1 cellular context compared by ENCODE assay signal in the genomic region with DNA sequence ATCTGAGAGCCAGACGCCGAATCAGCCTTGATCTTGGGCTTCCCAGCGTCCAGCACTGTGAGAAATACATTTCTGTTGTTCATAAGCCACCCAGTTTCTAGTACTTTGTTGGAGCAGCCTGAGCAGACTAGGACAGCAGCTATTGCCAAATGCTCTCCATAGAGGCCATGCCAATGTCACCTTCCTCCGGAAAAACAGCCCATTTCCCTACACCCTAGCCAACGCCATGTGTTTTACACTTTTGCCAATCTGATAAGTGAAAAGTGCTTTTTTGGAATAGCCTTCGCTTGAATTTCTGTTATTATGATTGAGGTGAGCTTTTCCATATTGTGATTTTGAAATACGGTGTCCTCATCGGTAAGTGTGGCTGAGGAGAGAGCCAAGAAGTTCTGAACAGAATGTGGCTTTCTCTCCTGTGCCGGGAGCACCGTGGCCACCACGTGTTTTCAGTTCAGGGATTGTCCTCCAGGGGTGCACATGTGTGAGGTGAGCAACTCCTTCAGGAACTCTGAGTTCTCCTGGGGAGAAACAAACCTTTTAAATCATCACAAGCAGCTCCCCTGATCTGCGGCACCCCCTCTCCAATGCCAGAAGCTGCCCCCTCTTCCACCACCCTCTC.
TF ChIP-seq lines count a peak whose summit lies in the region.

No MANE protein-coding gene starts in this region.

TF ChIP-seq in WTC11, 78 proteins besides CTCF, POLR2A, EP300 and RAD21 (continued from another document):
- TF ChIP-seq, protein P1, sequence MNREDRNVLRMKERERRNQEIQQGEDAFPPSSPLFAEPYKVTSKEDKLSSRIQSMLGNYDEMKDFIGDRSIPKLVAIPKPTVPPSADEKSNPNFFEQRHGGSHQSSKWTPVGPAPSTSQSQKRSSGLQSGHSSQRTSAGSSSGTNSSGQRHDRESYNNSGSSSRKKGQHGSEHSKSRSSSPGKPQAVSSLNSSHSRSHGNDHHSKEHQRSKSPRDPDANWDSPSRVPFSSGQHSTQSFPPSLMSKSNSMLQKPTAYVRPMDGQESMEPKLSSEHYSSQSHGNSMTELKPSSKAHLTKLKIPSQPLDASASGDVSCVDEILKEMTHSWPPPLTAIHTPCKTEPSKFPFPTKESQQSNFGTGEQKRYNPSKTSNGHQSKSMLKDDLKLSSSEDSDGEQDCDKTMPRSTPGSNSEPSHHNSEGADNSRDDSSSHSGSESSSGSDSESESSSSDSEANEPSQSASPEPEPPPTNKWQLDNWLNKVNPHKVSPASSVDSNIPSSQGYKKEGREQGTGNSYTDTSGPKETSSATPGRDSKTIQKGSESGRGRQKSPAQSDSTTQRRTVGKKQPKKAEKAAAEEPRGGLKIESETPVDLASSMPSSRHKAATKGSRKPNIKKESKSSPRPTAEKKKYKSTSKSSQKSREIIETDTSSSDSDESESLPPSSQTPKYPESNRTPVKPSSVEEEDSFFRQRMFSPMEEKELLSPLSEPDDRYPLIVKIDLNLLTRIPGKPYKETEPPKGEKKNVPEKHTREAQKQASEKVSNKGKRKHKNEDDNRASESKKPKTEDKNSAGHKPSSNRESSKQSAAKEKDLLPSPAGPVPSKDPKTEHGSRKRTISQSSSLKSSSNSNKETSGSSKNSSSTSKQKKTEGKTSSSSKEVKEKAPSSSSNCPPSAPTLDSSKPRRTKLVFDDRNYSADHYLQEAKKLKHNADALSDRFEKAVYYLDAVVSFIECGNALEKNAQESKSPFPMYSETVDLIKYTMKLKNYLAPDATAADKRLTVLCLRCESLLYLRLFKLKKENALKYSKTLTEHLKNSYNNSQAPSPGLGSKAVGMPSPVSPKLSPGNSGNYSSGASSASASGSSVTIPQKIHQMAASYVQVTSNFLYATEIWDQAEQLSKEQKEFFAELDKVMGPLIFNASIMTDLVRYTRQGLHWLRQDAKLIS (CRISPR knock-in tag; IDR thresholded peaks at IDR 0.05; ENCODE audit: borderline replicate concordance) = no peak
- TF ChIP-seq, protein P2, sequence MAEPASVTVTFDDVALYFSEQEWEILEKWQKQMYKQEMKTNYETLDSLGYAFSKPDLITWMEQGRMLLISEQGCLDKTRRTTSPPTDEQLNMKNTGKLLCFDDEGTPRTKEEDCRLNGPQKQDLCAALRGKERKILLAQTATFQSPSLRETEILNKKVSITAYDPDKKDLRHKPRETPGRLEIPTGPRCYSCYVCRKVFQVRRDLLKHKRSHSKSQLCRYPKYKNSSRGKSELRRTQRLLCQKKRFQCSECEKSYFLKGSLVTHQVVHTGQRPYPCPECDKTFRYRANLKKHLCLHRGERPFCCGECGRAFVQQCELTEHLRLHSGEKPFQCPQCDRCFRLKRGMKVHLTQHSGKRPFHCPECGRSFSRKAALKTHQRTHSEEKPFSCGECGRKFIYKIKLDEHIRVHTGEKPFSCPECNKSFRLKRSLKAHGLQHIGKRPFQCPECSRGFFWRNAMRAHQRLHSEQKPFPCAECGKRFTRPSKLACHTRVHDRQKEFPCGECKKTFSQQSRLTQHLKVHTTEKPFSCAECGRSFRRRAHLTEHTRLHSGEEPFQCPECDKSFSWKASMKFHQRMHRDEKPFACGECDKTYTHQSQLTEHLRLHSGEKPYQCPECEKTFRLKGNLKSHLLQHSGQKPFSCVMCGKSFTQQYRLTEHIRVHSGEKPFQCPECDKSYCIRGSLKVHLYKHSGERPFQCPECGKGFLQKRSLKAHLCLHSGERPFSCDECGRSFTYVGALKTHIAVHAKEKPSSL (CRISPR knock-in tag; conservative IDR thresholded peaks at IDR 0.05) = no peak
- TF ChIP-seq NFE2L1 (CRISPR knock-in tag; IDR thresholded peaks at IDR 0.05) = no peak
TF ChIP-seq in WTC11: peak in this region for 0.
